9 cellular contexts compared by ENCODE assay signal in genomic region chr1:200787896-200788387, GRCh38.
"Had no signal": no experiment of that assay in that cellular context is flagged by ENCODE, and none has a peak within 500 bp of the region (broad histone marks: within the 10 kb centered on the region; RNA-seq: fewer than 3 reads in every experiment).

No MANE protein-coding gene starts in this region.

- H3K4me2 ChIP-seq: GM23338 had no signal

- ATAC-seq: GM23338, HCT116 had no signal

- H3K9me3 ChIP-seq: HAP-1 had no signal

- H3K9ac ChIP-seq: GM23248 had no signal

- H3K4me1 ChIP-seq: HAP-1 had no signal

- DNase-seq: GM23248, GOT3, H7, H9, HCEC 1CT, HFFc6 had no signal

- H2AFZ ChIP-seq: GM23248, GM23338 had no signal

- H3K36me3 ChIP-seq: HAP-1 had no signal

- H3K4me3 ChIP-seq: GM23248, GM23338, HAP-1 had no signal

- H3K27ac ChIP-seq: GM23248 had no signal
